Comparison of ENCODE assay signal across 16 cellular contexts in genomic region chr7:124671976-124672375, GRCh38.
A peak's percentile ranks its signal among the peaks of the same experiment; 100 is the strongest.
DNase-seq lines count a peak whose midpoint lies in the region; ATAC-seq and TF ChIP-seq lines count a peak whose summit lies in the region.
"Had no signal": no experiment of that assay in that cellular context is flagged by ENCODE, and none has a peak within 500 bp of the region (broad histone marks: within the 10 kb centered on the region; RNA-seq: fewer than 3 reads in every experiment).

No MANE protein-coding gene starts in this region.

- ATAC-seq in GM18520 (IDR thresholded peaks at IDR 0.05; ENCODE audit: unreplicated experiment): no peak
- no peak for ATAC-seq in Right ventricle myocardium inferior
- ATAC-seq: Panc1 had no signal

- no peak for TF ChIP-seq CTCF in fibroblast of villous mesenchyme (IDR thresholded peaks at IDR 0.05; ENCODE audit: insufficient read depth, low read depth, low read length)

- H3K4me3 ChIP-seq in fibroblast of villous mesenchyme (ENCODE audit: low read depth, low read length): no peak overlapping the region
- H3K4me3 ChIP-seq: BLaER1 treated with 17β-estradiol and CSF1 and Interleukin-3, amounts not matched to agents 10 nM and 100 nM had no signal

- DNase-seq in DMS53 (lab: John Stamatoyannopoulos, UW) (peak; percentile 8), DMS53 treated with DMSO at 0.1 percent for 48 hours (lab: John Stamatoyannopoulos, UW; ENCODE audit: unreplicated experiment) (no peak), HPDE6-E6E7 (ENCODE audit: extremely low spot score) (peak; percentile 17), NCI-H69 (lab: John Stamatoyannopoulos, UW) (peak; percentile 77), fibroblast of villous mesenchyme (ENCODE audit: low read depth) (peak; percentile 12), NCI-H2081 treated with DMSO at 0.1 percent for 48 hours (lab: John Stamatoyannopoulos, UW) (no peak), Right ventricle myocardium inferior (ENCODE audit: missing footprints) (no peak)
- DNase-seq: 8988T, DMS79 treated with DMSO at 0.1 percent for 48 hours, GDM1, NCI-H1436 treated with DMSO at 0.1 percent for 48 hours, NCI-H2107, SHP77 treated with DMSO at 0.1 percent for 48 hours had no signal

- intact Hi-C loops in Right ventricle myocardium inferior (cut with DNase I): no loop called here

Comparison
In these comparisons a context has a peak if more than half of its experiments do, and no peak if none do; other contexts are left out.
1. DNase-seq: peak in DMS53 (single experiment), HPDE6-E6E7 (single experiment), NCI-H69 (single experiment) and fibroblast of villous mesenchyme (single experiment); none in DMS53 treated with DMSO at 0.1 percent for 48 hours (single experiment), NCI-H2081 treated with DMSO at 0.1 percent for 48 hours (single experiment) and Right ventricle myocardium inferior (single experiment).